2 cellular contexts compared by ENCODE assay signal in the genomic region with DNA sequence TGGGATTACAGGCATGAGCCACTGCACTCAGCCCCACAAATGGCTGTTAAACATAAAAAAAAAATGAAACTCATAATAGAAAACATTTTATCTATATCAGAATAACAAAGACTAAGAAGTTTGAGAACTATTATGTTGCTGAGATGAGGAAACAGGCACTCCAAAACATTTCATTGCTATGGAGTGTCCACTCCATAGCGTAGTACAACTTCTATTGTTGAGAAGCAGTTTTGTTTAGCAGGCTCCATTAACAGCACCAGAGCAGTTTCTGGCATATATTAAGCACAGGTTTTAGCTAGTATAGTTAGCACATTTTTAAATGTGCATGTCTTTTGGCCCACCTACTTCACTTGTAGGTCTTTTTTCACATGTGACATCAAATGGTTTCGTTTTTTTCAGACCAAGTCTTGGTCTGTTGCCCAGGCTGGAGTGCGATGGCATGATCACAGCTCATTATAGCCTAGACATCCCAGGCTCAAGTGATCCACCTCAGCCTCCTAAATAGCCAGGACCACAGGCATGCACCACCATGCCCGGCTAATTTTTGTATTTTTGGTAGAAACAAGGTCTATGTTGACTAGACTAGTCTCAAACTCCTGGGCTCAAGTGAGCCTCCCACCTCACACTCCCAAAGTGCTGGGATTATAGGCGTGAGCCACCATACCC.
TF ChIP-seq lines count a peak whose summit lies in the region.

No MANE protein-coding gene starts in this region.

TF ChIP-seq in SK-N-SH treated with all-trans-retinoic acid at 6 μM for 48 hours, 23 proteins besides CTCF, POLR2A, EP300 and RAD21 (continued from another document):
- no peak for TF ChIP-seq POU6F1 (CRISPR knock-in tag; IDR thresholded peaks at IDR 0.05; ENCODE audit: borderline replicate concordance, low read depth)
- no peak for TF ChIP-seq ARNTL (CRISPR knock-in tag; IDR thresholded peaks at IDR 0.05; ENCODE audit: borderline replicate concordance, low read depth)
- TF ChIP-seq, protein P1, sequence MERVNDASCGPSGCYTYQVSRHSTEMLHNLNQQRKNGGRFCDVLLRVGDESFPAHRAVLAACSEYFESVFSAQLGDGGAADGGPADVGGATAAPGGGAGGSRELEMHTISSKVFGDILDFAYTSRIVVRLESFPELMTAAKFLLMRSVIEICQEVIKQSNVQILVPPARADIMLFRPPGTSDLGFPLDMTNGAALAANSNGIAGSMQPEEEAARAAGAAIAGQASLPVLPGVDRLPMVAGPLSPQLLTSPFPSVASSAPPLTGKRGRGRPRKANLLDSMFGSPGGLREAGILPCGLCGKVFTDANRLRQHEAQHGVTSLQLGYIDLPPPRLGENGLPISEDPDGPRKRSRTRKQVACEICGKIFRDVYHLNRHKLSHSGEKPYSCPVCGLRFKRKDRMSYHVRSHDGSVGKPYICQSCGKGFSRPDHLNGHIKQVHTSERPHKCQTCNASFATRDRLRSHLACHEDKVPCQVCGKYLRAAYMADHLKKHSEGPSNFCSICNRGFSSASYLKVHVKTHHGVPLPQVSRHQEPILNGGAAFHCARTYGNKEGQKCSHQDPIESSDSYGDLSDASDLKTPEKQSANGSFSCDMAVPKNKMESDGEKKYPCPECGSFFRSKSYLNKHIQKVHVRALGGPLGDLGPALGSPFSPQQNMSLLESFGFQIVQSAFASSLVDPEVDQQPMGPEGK (CRISPR knock-in tag; IDR thresholded peaks at IDR 0.05; ENCODE audit: borderline replicate concordance): no peak
- no peak for TF ChIP-seq GLIS3 (CRISPR knock-in tag; IDR thresholded peaks at IDR 0.05)
TF ChIP-seq in SK-N-SH treated with all-trans-retinoic acid at 6 μM for 48 hours: peak in this region for 0.

TF ChIP-seq in SK-N-SH, 30 proteins besides CTCF, POLR2A, EP300 and RAD21 (continued from another document):
- TF ChIP-seq, protein P2, sequence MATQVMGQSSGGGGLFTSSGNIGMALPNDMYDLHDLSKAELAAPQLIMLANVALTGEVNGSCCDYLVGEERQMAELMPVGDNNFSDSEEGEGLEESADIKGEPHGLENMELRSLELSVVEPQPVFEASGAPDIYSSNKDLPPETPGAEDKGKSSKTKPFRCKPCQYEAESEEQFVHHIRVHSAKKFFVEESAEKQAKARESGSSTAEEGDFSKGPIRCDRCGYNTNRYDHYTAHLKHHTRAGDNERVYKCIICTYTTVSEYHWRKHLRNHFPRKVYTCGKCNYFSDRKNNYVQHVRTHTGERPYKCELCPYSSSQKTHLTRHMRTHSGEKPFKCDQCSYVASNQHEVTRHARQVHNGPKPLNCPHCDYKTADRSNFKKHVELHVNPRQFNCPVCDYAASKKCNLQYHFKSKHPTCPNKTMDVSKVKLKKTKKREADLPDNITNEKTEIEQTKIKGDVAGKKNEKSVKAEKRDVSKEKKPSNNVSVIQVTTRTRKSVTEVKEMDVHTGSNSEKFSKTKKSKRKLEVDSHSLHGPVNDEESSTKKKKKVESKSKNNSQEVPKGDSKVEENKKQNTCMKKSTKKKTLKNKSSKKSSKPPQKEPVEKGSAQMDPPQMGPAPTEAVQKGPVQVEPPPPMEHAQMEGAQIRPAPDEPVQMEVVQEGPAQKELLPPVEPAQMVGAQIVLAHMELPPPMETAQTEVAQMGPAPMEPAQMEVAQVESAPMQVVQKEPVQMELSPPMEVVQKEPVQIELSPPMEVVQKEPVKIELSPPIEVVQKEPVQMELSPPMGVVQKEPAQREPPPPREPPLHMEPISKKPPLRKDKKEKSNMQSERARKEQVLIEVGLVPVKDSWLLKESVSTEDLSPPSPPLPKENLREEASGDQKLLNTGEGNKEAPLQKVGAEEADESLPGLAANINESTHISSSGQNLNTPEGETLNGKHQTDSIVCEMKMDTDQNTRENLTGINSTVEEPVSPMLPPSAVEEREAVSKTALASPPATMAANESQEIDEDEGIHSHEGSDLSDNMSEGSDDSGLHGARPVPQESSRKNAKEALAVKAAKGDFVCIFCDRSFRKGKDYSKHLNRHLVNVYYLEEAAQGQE (IDR thresholded peaks at IDR 0.05; ENCODE audit: low read depth, low read length): no peak
- TF ChIP-seq RXRA (IDR thresholded peaks at IDR 0.05; ENCODE audit: borderline replicate concordance, low read depth) (no peak), SMC3 (IDR thresholded peaks at IDR 0.05; ENCODE audit: low read depth, low read length) (no peak), SIN3A (IDR thresholded peaks at IDR 0.05; ENCODE audit: borderline replicate concordance, low read depth, low read length) (no peak; the same call in 1 of the 2 replicates), CHD2 (IDR thresholded peaks at IDR 0.05; ENCODE audit: low read length, partially characterized antibody) (no peak)
- TF ChIP-seq, protein P3, sequence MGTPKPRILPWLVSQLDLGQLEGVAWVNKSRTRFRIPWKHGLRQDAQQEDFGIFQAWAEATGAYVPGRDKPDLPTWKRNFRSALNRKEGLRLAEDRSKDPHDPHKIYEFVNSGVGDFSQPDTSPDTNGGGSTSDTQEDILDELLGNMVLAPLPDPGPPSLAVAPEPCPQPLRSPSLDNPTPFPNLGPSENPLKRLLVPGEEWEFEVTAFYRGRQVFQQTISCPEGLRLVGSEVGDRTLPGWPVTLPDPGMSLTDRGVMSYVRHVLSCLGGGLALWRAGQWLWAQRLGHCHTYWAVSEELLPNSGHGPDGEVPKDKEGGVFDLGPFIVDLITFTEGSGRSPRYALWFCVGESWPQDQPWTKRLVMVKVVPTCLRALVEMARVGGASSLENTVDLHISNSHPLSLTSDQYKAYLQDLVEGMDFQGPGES (IDR thresholded peaks at IDR 0.05; ENCODE audit: low read depth, low read length): no peak
- TF ChIP-seq, protein P4, sequence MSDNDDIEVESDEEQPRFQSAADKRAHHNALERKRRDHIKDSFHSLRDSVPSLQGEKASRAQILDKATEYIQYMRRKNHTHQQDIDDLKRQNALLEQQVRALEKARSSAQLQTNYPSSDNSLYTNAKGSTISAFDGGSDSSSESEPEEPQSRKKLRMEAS (IDR thresholded peaks at IDR 0.05; ENCODE audit: low read depth): no peak
